In the genomic region with DNA sequence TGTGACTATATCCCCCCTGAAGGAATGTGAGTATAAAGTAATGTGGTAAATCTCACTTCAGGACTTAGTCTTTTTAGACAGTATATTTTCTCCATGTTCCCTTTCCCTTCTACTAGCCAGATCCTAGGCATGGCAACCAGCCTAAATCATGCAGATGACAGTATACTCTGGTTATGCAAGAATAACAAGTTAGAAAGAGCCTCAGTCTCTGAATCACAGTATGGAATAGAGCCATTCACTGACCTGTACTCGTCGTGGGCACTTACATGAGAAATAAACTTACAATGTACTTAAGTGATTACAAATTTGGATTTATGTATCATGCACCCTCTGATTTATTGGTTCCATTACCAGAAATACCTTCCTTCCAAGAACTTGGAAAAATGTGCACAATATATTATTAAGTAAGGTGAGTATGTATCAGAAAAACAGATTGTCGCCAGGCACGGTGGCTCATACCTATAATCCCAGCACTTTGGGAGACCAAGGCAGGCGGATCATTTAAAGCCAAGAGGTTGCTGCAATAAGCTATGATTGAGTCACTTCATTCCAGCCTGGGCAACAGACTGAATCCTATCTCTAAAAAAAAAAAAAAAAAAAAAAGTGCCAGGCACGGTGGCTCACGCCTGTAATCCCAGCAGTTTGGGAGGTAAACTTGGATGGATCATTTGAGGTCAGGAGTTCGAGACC, we compare ENCODE assay signal across 18 cellular contexts. TPM values are rescaled to one million over a fixed set of nuclear protein-coding genes. Genes with fewer than 3 reads are reported as not detected.
DNase-seq lines count a peak whose midpoint lies in the region; TF ChIP-seq lines count a peak whose summit lies in the region.
"Had no signal": no experiment of that assay in that cellular context is flagged by ENCODE, and none has a peak within 500 bp of the region (broad histone marks: within the 10 kb centered on the region; RNA-seq: fewer than 3 reads in every experiment).

No MANE protein-coding gene starts in this region.

- H3K9me3 ChIP-seq in smooth muscle cell (replicated peaks; ENCODE audit: low read depth) = no peaks in the 10 kb centered on the region
- H3K9me3 ChIP-seq: thyroid gland had no signal

- H3K36me3 ChIP-seq in ACC112 (ENCODE audit: insufficient read depth, low read length) (no peaks in the 10 kb centered on the region), smooth muscle cell (ENCODE audit: low read depth) (no peaks in the 10 kb centered on the region)
- H3K36me3 ChIP-seq: thyroid gland had no signal

- H3F3A ChIP-seq in smooth muscle cell (ENCODE audit: low read depth) = no peaks in the 10 kb centered on the region

- H3K4me1 ChIP-seq in ACC112 (ENCODE audit: control insufficient read depth, insufficient read depth, low read length, unreplicated experiment) = no peaks in the 10 kb centered on the region
- H3K4me1 ChIP-seq in smooth muscle cell (ENCODE audit: low read depth) = no peaks in the 10 kb centered on the region
- H3K4me1 ChIP-seq: thyroid gland had no signal

- H2AFZ ChIP-seq in ACC112 (ENCODE audit: low read length, unreplicated experiment) (no peak overlapping the region), smooth muscle cell (ENCODE audit: low read depth) (no peak overlapping the region)

- H4K20me1 ChIP-seq in smooth muscle cell (ENCODE audit: low read depth) = no peaks in the 10 kb centered on the region

- no peaks in the 10 kb centered on the region for H3K79me2 ChIP-seq in ACC112 (ENCODE audit: control insufficient read depth, insufficient read depth, low read length, unreplicated experiment)
- H3K79me2 ChIP-seq in smooth muscle cell (ENCODE audit: low read depth) = no peaks in the 10 kb centered on the region

- TF ChIP-seq CTCF in astrocyte of the spinal cord (IDR thresholded peaks at IDR 0.05; ENCODE audit: low read depth, low read length) (no peak), smooth muscle cell (IDR thresholded peaks at IDR 0.05; ENCODE audit: borderline replicate concordance, insufficient read depth, poor library complexity, severe bottlenecking) (no peak)

- WGBS in smooth muscle cell (ENCODE audit: low lambda C conversion rate) = 88% methylated on average over 8 of the region's 8 CpGs

- peak; percentile 43 for DNase-seq in HPDE6-E6E7 (ENCODE audit: extremely low spot score)
- peak; percentile 78 for DNase-seq in astrocyte of the spinal cord (ENCODE audit: low read depth, low spot score)
- DNase-seq in glomerular visceral epithelial cell (ENCODE audit: extremely low spot score) = peak; percentile 12
- no peak for DNase-seq in smooth muscle cell (lab: John Stamatoyannopoulos, UW; ENCODE audit: unreplicated experiment)
- DNase-seq in NCI-H524 treated with DMSO at 0.1 percent for 48 hours (lab: John Stamatoyannopoulos, UW) = no peak
- no peak for DNase-seq in stimulated activated CD4-positive, alpha-beta T cell treated with anti-CD3 and anti-CD28 coated beads, Interleukin-4, amount 100 ng/mL, for 24 hours
- no peak for DNase-seq in GM19238 (ENCODE audit: insufficient read length, low spot score)
- DNase-seq: activated CD8-positive, alpha-beta memory T cell treated with anti-CD3 and anti-CD28 coated beads for 24 hours; activated gamma-delta T cell; DMS53; mesendoderm; MM.1S; NK-92 treated with Interleukin-12 subunit alpha and Interleukin-12 subunit beta, amount 100 ng/mL, for 24 hours; nucleus accumbens; thyroid gland had no signal

- no peak overlapping the region for H3K9ac ChIP-seq in smooth muscle cell (ENCODE audit: low read depth)

- H3K4me3 ChIP-seq in ACC112 (ENCODE audit: low read depth, low read length) (no peak overlapping the region), astrocyte of the spinal cord (ENCODE audit: low read depth, low read length) (no peak overlapping the region), smooth muscle cell (no peak overlapping the region)
- H3K4me3 ChIP-seq: GM12878, thyroid gland had no signal

- in situ Hi-C loops in astrocyte of the spinal cord (cut with HindIII; ENCODE audit: low sequenced_read_pairs) = no loop called here

- H3K27me3 ChIP-seq in ACC112 (ENCODE audit: insufficient read depth, low read length) = peaks cover 8% of the 10 kb centered on the region; the same call in 1 of the 2 replicates
- H3K27me3 ChIP-seq in smooth muscle cell (ENCODE audit: low read depth) = no peaks in the 10 kb centered on the region
- H3K27me3 ChIP-seq: thyroid gland had no signal

- no peak overlapping the region for H3K4me2 ChIP-seq in smooth muscle cell

- H3K27ac ChIP-seq in ACC112 (ENCODE audit: low read depth, low read length) (peak overlapping the region; percentile 42; the same call in 1 of the 2 replicates), smooth muscle cell (ENCODE audit: low read depth) (no peak overlapping the region)
- H3K27ac ChIP-seq: HL-60, thyroid gland had no signal

RNA-seq across cellular contexts. Expression of gene FAM8A1, which starts 25.1 kb away (rescaled TPM):
- 32.8 and 33.2 TPM in 2 replicates for total RNA-seq in smooth muscle cell
- polyA plus RNA-seq in smooth muscle cell = 10.0 and 11.8 TPM in 2 replicates

Comparison
In these comparisons a context has a peak if more than half of its experiments do, and no peak if none do; other contexts are left out.
1. DNase-seq: peak in HPDE6-E6E7 (single experiment), astrocyte of the spinal cord (single experiment) and glomerular visceral epithelial cell (single experiment); none in smooth muscle cell (single experiment), NCI-H524 treated with DMSO at 0.1 percent for 48 hours (single experiment), stimulated activated CD4-positive, alpha-beta T cell treated with anti-CD3 and anti-CD28 coated beads, Interleukin-4, amount 100 ng/mL, for 24 hours (single experiment) and GM19238 (single experiment).